ENCODE assay signal across 24 cellular contexts in the genomic region with DNA sequence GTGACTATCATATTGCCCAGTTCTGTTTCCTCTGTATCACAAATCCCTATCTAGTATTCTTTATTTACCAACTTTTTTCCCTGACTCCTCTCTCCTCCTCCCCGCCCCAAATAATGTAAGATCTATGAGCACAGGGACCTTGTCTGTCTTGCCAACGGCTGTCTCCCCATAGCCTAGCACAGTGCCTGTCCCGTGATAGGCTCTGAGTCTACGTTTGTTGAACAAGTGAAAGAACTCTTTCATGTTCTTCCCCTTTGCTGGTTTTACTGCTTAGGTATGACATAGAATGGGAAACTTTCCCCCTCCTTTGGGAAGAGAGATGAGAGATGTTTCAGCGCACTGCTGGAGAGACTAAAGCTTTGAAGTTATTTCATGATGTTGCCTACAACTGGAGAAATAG.
DNase-seq lines count a peak whose midpoint lies in the region; FAIRE-seq and TF ChIP-seq lines count a peak whose summit lies in the region.
"Had no signal": no experiment of that assay in that cellular context is flagged by ENCODE, and none has a peak within 500 bp of the region (broad histone marks: within the 10 kb centered on the region; RNA-seq: fewer than 3 reads in every experiment).

No MANE protein-coding gene starts in this region.

- H3K9me3 ChIP-seq in esophagus muscularis mucosa (no peaks in the 10 kb centered on the region), neural progenitor cell (ENCODE audit: low read depth) (no peaks in the 10 kb centered on the region)
- H3K9me3 ChIP-seq: A549; BLaER1 treated with 17β-estradiol and CSF1 and Interleukin-3, amounts not matched to agents 10 nM and 100 nM had no signal

- H3K4me2 ChIP-seq in neural progenitor cell: no peak overlapping the region
- H3K4me2 ChIP-seq: A549 had no signal

- no peak overlapping the region for H3K9ac ChIP-seq in neural progenitor cell
- H3K9ac ChIP-seq: BLaER1 treated with 17β-estradiol and CSF1 and Interleukin-3, amounts not matched to agents 10 nM and 100 nM had no signal

- H3K27ac ChIP-seq in esophagus muscularis mucosa (replicated peaks in 1 of 4): no peak overlapping the region
- H3K27ac ChIP-seq in neural progenitor cell: no peak overlapping the region
- H3K27ac ChIP-seq: 22Rv1; A549; BLaER1 treated with 17β-estradiol and CSF1 and Interleukin-3, amounts not matched to agents 10 nM and 100 nM; C4-2B had no signal

- TF ChIP-seq CTCF in esophagus muscularis mucosa (IDR thresholded peaks at IDR 0.05) (no peak), neural progenitor cell (IDR thresholded peaks at IDR 0.05) (no peak)

- peak overlapping the region; percentile 5 for H2AFZ ChIP-seq in neural progenitor cell (replicated peaks)

- H3K27me3 Mint-ChIP-seq in neural progenitor cell (ENCODE audit: insufficient read depth, low read depth): peaks cover 7% of the 10 kb centered on the region

- H3K79me2 ChIP-seq in neural progenitor cell (ENCODE audit: low read depth): no peaks in the 10 kb centered on the region

- H3K4me1 Mint-ChIP-seq in neural progenitor cell: peaks cover 7% of the 10 kb centered on the region
- H3K4me1 Mint-ChIP-seq: B cell had no signal

- H3K36me3 Mint-ChIP-seq in neural progenitor cell: no peaks in the 10 kb centered on the region
- H3K36me3 Mint-ChIP-seq: CD8-positive, alpha-beta T cell had no signal

- no peaks in the 10 kb centered on the region for H4K20me1 ChIP-seq in neural progenitor cell (ENCODE audit: low read depth)
- H4K20me1 ChIP-seq: BLaER1 treated with 17β-estradiol and CSF1 and Interleukin-3, amounts not matched to agents 10 nM and 100 nM had no signal

- H3K36me3 ChIP-seq in esophagus muscularis mucosa (no peaks in the 10 kb centered on the region), neural progenitor cell (no peaks in the 10 kb centered on the region)
- H3K36me3 ChIP-seq: BLaER1 treated with 17β-estradiol and CSF1 and Interleukin-3, amounts not matched to agents 10 nM and 100 nM had no signal

- TF ChIP-seq POLR2A in esophagus muscularis mucosa (IDR thresholded peaks at IDR 0.05; ENCODE audit: low read depth): no peak

- H3K27me3 ChIP-seq in esophagus muscularis mucosa (no peaks in the 10 kb centered on the region), neural progenitor cell (no peaks in the 10 kb centered on the region)
- H3K27me3 ChIP-seq: BLaER1 treated with 17β-estradiol and CSF1 and Interleukin-3, amounts not matched to agents 10 nM and 100 nM had no signal

- no peaks in the 10 kb centered on the region for H3F3A ChIP-seq in neural progenitor cell (ENCODE audit: low read depth)

- no peak overlapping the region for H3K4me3 ChIP-seq in esophagus muscularis mucosa
- no peak overlapping the region for H3K4me3 ChIP-seq in neural progenitor cell
- H3K4me3 ChIP-seq: A549; BLaER1 treated with 17β-estradiol and CSF1 and Interleukin-3, amounts not matched to agents 10 nM and 100 nM; GM12878 had no signal

- intact Hi-C loops in esophagus muscularis mucosa (cut with DNase I): no loop called here

- H3K4me1 ChIP-seq in esophagus muscularis mucosa (no peaks in the 10 kb centered on the region), neural progenitor cell (no peaks in the 10 kb centered on the region)
- H3K4me1 ChIP-seq: A549 had no signal

- H3K4me3 Mint-ChIP-seq in neural progenitor cell: no peak overlapping the region
- H3K4me3 Mint-ChIP-seq: B cell; CD4-positive, alpha-beta T cell; CD8-positive, alpha-beta T cell had no signal

- DNase-seq in COLO829 (ENCODE audit: low spot score): peak; percentile 6
- DNase-seq in esophagus muscularis mucosa (ENCODE audit: extremely low spot score): peak; percentile 42
- no peak for DNase-seq in neural progenitor cell (ENCODE audit: low spot score)
- DNase-seq in T-helper 9 cell: no peak
- DNase-seq in RCC 7860 (ENCODE audit: low spot score): no peak
- DNase-seq: AML-193; CD4-positive, alpha-beta T cell; CD8-positive, alpha-beta T cell; COR-L47; DMS 273 treated with DMSO at 0.1 percent for 48 hours; DMS153; DMS53; DMS79; DND-41; EL; GDM1 had no signal

- no peak overlapping the region for H3K27ac Mint-ChIP-seq in neural progenitor cell
- H3K27ac Mint-ChIP-seq: B cell; CD4-positive, alpha-beta T cell; CD8-positive, alpha-beta T cell had no signal

- H3K9me3 Mint-ChIP-seq in neural progenitor cell: no peaks in the 10 kb centered on the region
- H3K9me3 Mint-ChIP-seq: CD4-positive, alpha-beta T cell; CD8-positive, alpha-beta T cell had no signal

- 87% methylated on average over 5 of the region's 5 CpGs for WGBS in esophagus muscularis mucosa

- no peak for FAIRE-seq in RCC 7860 (lab: Jason Lieb, UNC)
- FAIRE-seq: A549, GM12878, GM12892, GM18507 had no signal

- no peak for TF ChIP-seq EP300 in esophagus muscularis mucosa (IDR thresholded peaks at IDR 0.05)

Comparison
In these comparisons a context has a peak if more than half of its experiments do, and no peak if none do; other contexts are left out.
1. DNase-seq: peak in COLO829 (single experiment) and esophagus muscularis mucosa (single experiment); none in neural progenitor cell (single experiment), T-helper 9 cell (single experiment) and RCC 7860 (single experiment).